8 cellular contexts compared by ENCODE assay signal in genomic region chr13:23578411-23579071, GRCh38. TPM values are rescaled to one million over a fixed set of nuclear protein-coding genes. Genes with fewer than 3 reads are reported as not detected.
DNase-seq lines count a peak whose midpoint lies in the region; ATAC-seq lines count a peak whose summit lies in the region.

No MANE protein-coding gene starts in this region.

- peaks cover 28 to 55% (median 31%) of the 10 kb centered on the region in 5 donors for H3K27me3 Mint-ChIP-seq in naive thymus-derived CD8-positive, alpha-beta T cell

- peaks cover 31% of the 10 kb centered on the region for H3K27me3 ChIP-seq in NT2/D1 (ENCODE audit: insufficient read depth, insufficient read length)

- no peaks in the 10 kb centered on the region for H3K36me3 Mint-ChIP-seq in naive thymus-derived CD8-positive, alpha-beta T cell

- H3K4me3 ChIP-seq in NT2/D1 (ENCODE audit: insufficient read length, low read depth), result peak overlapping the region; percentile 71

- H3K4me1 Mint-ChIP-seq in naive thymus-derived CD8-positive, alpha-beta T cell, result peaks cover 9 to 20% (median 18%) of the 10 kb centered on the region in 4 donors

- no peaks in the 10 kb centered on the region for H3K36me3 ChIP-seq in NT2/D1 (ENCODE audit: insufficient read depth, insufficient read length, low read length)

- peak overlapping the region; percentile 76 for H3K9ac ChIP-seq in NT2/D1 (ENCODE audit: insufficient read length, low read depth)

- peak overlapping the region in 7 of 10 donors; percentile 37 to 91 (median 66) for H3K27ac Mint-ChIP-seq in naive thymus-derived CD8-positive, alpha-beta T cell

- DNase-seq in AG20443 (ENCODE audit: low spot score) (peak; percentile 86), NT2/D1 (ENCODE audit: low read depth, low spot score) (peak; percentile 42), activated T-cell treated with anti-CD3 and anti-CD28 coated beads for 48 hours (ENCODE audit: low read depth) (peak; percentile 67), fibroblast of gingiva (ENCODE audit: low read depth) (peak; percentile 65)
- peak in 7 of 10 donors; percentile 37 to 75 (median 54) for DNase-seq in naive thymus-derived CD8-positive, alpha-beta T cell
- DNase-seq in stimulated activated naive CD4-positive, alpha-beta T cell treated with Interleukin-2 at 50 U/mL for 16 hours (lab: John Stamatoyannopoulos, UW), result peak; percentile 51

- POLR2A ChIA-PET in naive thymus-derived CD8-positive, alpha-beta T cell (lab: Charles Lee), result interaction anchor here (1.2 kb wide), 1 partner anchor 311 kb away, joined by 4 read pairs; the partner anchor contains the start of gene MIPEP

- H3K4me1 ChIP-seq in NT2/D1 (ENCODE audit: insufficient read depth, insufficient read length), result no peaks in the 10 kb centered on the region

- peak overlapping the region; percentile 75 to 90 (median 82) for H3K4me3 Mint-ChIP-seq in naive thymus-derived CD8-positive, alpha-beta T cell

- H3K9me3 ChIP-seq in NT2/D1 (ENCODE audit: insufficient read depth, low read length), result no peaks in the 10 kb centered on the region

- H3K9me3 Mint-ChIP-seq in naive thymus-derived CD8-positive, alpha-beta T cell, result no peaks in the 10 kb centered on the region

- ATAC-seq in GM19023 (IDR thresholded peaks at IDR 0.05; ENCODE audit: unreplicated experiment) (peak; percentile 64), HG03175 (IDR thresholded peaks at IDR 0.05; ENCODE audit: unreplicated experiment) (peak; percentile 64)
- ATAC-seq in naive thymus-derived CD8-positive, alpha-beta T cell, result peak; percentile 55 to 60

RNA-seq across cellular contexts. Expression of gene TNFRSF19, which starts 8.3 kb away (rescaled TPM):
- total RNA-seq in naive thymus-derived CD8-positive, alpha-beta T cell, result under 1 TPM in 1 of 2 experiments, not detected in 1; 0.16 TPM
- polyA plus RNA-seq in naive thymus-derived CD8-positive, alpha-beta T cell, result not detected

Comparison
In these comparisons a context has a peak if more than half of its experiments do, and no peak if none do; other contexts are left out.
1. Peak in every context shown above with its lines: DNase-seq, ATAC-seq and H3K4me3 ChIP-seq.